12 cellular contexts compared by ENCODE assay signal in genomic region chr3:45199837-45200648, GRCh38. TPM values are rescaled to one million over a fixed set of nuclear protein-coding genes. Genes with fewer than 3 reads are reported as not detected.
DNase-seq lines count a peak whose midpoint lies in the region; ATAC-seq, FAIRE-seq and TF ChIP-seq lines count a peak whose summit lies in the region.
"Had no signal": no experiment of that assay in that cellular context is flagged by ENCODE, and none has a peak within 500 bp of the region (broad histone marks: within the 10 kb centered on the region; RNA-seq: fewer than 3 reads in every experiment).

No MANE protein-coding gene starts in this region.

- peak overlapping the region; percentile 22; the same call in 1 of the 2 replicates for H2BK12ac ChIP-seq in H1 (ENCODE audit: low read depth, low read length)

- peaks cover 3% of the 10 kb centered on the region for H3K27me3 Mint-ChIP-seq in mesothelial cell of epicardium (ENCODE audit: low read depth)

- H3K56ac ChIP-seq in H1 (replicated peaks; ENCODE audit: insufficient read length, low read depth, low read length), result no peak overlapping the region

- H4K20me1 ChIP-seq in H1 (replicated peaks in 1 of 2; ENCODE audit: control insufficient read depth in 1 of 2, insufficient read depth in 2 of 2, low read length in 2 of 2), result no peaks in the 10 kb centered on the region

- no peak overlapping the region for H2BK15ac ChIP-seq in H1 (ENCODE audit: low read length)

- CTCF ChIA-PET in BJ (lab: Yijun Ruan, JAX), result interaction anchor here (1.0 to 3.9 kb wide), 4 partner anchors 10 to 160 kb away, joined by 3 to 25 read pairs (median 4); no protein-coding TSS in a partner anchor
- CTCF ChIA-PET in H1 (lab: Charles Lee; ENCODE audit: partially characterized antibody), result interaction anchor here (0.5 to 6.4 kb wide), 5 partner anchors 10 to 162 kb away, joined by 3 to 35 read pairs (median 4); no protein-coding TSS in a partner anchor

- H3K36me3 Mint-ChIP-seq in mesothelial cell of epicardium, result no peaks in the 10 kb centered on the region

- ATAC-seq in GM18861 (IDR thresholded peaks at IDR 0.05; ENCODE audit: unreplicated experiment), result no peak
- ATAC-seq in GM21619 (IDR thresholded peaks at IDR 0.05; ENCODE audit: unreplicated experiment), result no peak
- ATAC-seq: gastroesophageal sphincter had no signal

- WGBS in H1 (ENCODE audit: extremely low coverage in 1 of 2, insufficient coverage in 1 of 2, insufficient read length in 1 of 2, insufficient replicate concordance in 2 of 2, low coverage in 1 of 2, low lambda C conversion rate in 2 of 2, missing lambda C conversion rate in 1 of 2), 2 experiments, result 72% methylated on average over 8 of the region's 8 CpGs; no CpG with 5 or more reads in 1 of the 2 experiments

- TF ChIP-seq POLR2A in H1 (IDR thresholded peaks at IDR 0.05; ENCODE audit: control extremely low read depth in 1 of 2, low read depth in 2 of 2, low read length in 2 of 2), result no peak

- H3K27ac Mint-ChIP-seq in mesothelial cell of epicardium, result peak overlapping the region; percentile 51

- no peak overlapping the region for H3K4ac ChIP-seq in H1 (replicated peaks; ENCODE audit: insufficient read length, low read depth, low read length)

- no peak overlapping the region for H4K5ac ChIP-seq in H1 (ENCODE audit: insufficient read length, low read depth, low read length)

- H3K4me3 ChIP-seq in BJ (ENCODE audit: low read depth, low read length) (no peak overlapping the region), MG63 (no peak overlapping the region), H1 (ENCODE audit: extremely low read depth in 1 of 4, insufficient read depth in 2 of 4, low read depth in 3 of 4, low read length in 4 of 4) (no peak overlapping the region)
- H3K4me3 ChIP-seq: gastroesophageal sphincter had no signal

- H4K91ac ChIP-seq in H1 (replicated peaks; ENCODE audit: insufficient read length, low read length), result no peak overlapping the region

- DNase-seq in BJ (ENCODE audit: low read depth), result peak; percentile 64
- DNase-seq in MG63, result peak; percentile 62
- no peak for DNase-seq in H1 (ENCODE audit: low read depth in 1 of 2, low spot score in 2 of 2)
- DNase-seq in mesothelial cell of epicardium (ENCODE audit: low spot score in 2 of 2, unreplicated experiment in 2 of 2), result no peak
- DNase-seq in NCI-H146 (lab: John Stamatoyannopoulos, UW), result no peak
- no peak for DNase-seq in activated CD8-positive, alpha-beta memory T cell treated with anti-CD3 and anti-CD28 coated beads, Interleukin-2, amount 50 U/mL, for 4 hours
- DNase-seq: NCI-H2029 treated with DMSO at 0.1 percent for 48 hours had no signal

- H3K4me3 Mint-ChIP-seq in mesothelial cell of epicardium, result no peak overlapping the region

- no peak overlapping the region for H2BK5ac ChIP-seq in H1 (ENCODE audit: low read depth, low read length)

- H3K79me2 ChIP-seq in H1 (ENCODE audit: control insufficient read depth in 1 of 2, insufficient read depth in 2 of 2, low read length in 2 of 2), result no peaks in the 10 kb centered on the region

- no peak for TF ChIP-seq EP300 in H1 (IDR thresholded peaks at IDR 0.05; ENCODE audit: borderline replicate concordance in 1 of 2, low read depth in 2 of 2, low read length in 2 of 2)

- H3K14ac ChIP-seq in H1 (ENCODE audit: insufficient read length), result no peak overlapping the region

- TF ChIP-seq RAD21 in H1 (IDR thresholded peaks at IDR 0.05 in 1 of 2, conservative IDR thresholded peaks at IDR 0.05 in 1 of 2; ENCODE audit: low read depth in 2 of 2, low read length in 2 of 2), result no peak

- H3K4me1 Mint-ChIP-seq in mesothelial cell of epicardium, result peaks cover 22% of the 10 kb centered on the region

- no peak overlapping the region for H2BK120ac ChIP-seq in H1 (replicated peaks; ENCODE audit: low read depth, low read length)

- no peaks in the 10 kb centered on the region for H3K27me3 ChIP-seq in BJ (ENCODE audit: control insufficient read depth, insufficient read depth, low read length)
- H3K27me3 ChIP-seq in MG63, result no peaks in the 10 kb centered on the region
- no peaks in the 10 kb centered on the region for H3K27me3 ChIP-seq in H1 (replicated peaks in 1 of 4; ENCODE audit: control insufficient read depth in 3 of 4, extremely low read depth in 1 of 4, insufficient read depth in 3 of 4, low read length in 3 of 4)
- H3K27me3 ChIP-seq: gastroesophageal sphincter, neutrophil had no signal

- H3K9me3 ChIP-seq in MG63 (no peaks in the 10 kb centered on the region), H1 (ENCODE audit: insufficient read depth in 2 of 2, low read depth in 1 of 2, low read length in 1 of 2) (no peaks in the 10 kb centered on the region)
- H3K9me3 ChIP-seq: gastroesophageal sphincter, neutrophil had no signal

- H3K36me3 ChIP-seq in BJ (ENCODE audit: control insufficient read depth, insufficient read depth, low read length), result no peaks in the 10 kb centered on the region
- no peaks in the 10 kb centered on the region; the same call in 1 of the 2 replicates for H3K36me3 ChIP-seq in MG63
- H3K36me3 ChIP-seq in H1 (ENCODE audit: control insufficient read depth in 2 of 4, insufficient read depth in 4 of 4, low read length in 3 of 4), result no peaks in the 10 kb centered on the region
- H3K36me3 ChIP-seq: gastroesophageal sphincter, neutrophil had no signal

- no peak overlapping the region for H3K23ac ChIP-seq in H1 (ENCODE audit: insufficient read length)

- no peak overlapping the region for H4K8ac ChIP-seq in H1 (ENCODE audit: extremely low read depth, insufficient read depth, low read length)

- H2AK5ac ChIP-seq in H1 (ENCODE audit: low read depth, low read length), result no peak overlapping the region

- no peak for TF ChIP-seq CTCF in BJ (IDR thresholded peaks at IDR 0.05; ENCODE audit: insufficient read depth, low read depth, low read length)
- TF ChIP-seq CTCF in H1 (IDR thresholded peaks at IDR 0.05; ENCODE audit: control extremely low read depth in 1 of 3, insufficient read depth in 1 of 3, low read depth in 1 of 3, low read length in 3 of 3), result no peak
- TF ChIP-seq CTCF in mesothelial cell of epicardium (IDR thresholded peaks at IDR 0.05; ENCODE audit: unreplicated experiment), result no peak

- H3K4me2 ChIP-seq in H1 (ENCODE audit: insufficient read depth in 1 of 2, low read depth in 2 of 2, low read length in 2 of 2), result peak overlapping the region in 1 of 2 experiments; percentile 17; a peak in 1 of 4 replicates

- POLR2A ChIA-PET in BJ (lab: Charles Lee), result no interaction called here
- POLR2A ChIA-PET in H1 (lab: Charles Lee; ENCODE audit: partially characterized antibody), result interaction anchor here (0.6 kb wide), 1 partner anchor 39 kb away, joined by 3 read pairs; no protein-coding TSS in a partner anchor

- H3K9me3 Mint-ChIP-seq in mesothelial cell of epicardium, result no peaks in the 10 kb centered on the region

- no peak overlapping the region for H2BK20ac ChIP-seq in H1 (ENCODE audit: low read length)

- H3K27ac ChIP-seq in H1 (ENCODE audit: low read depth, low read length), result no peak overlapping the region
- H3K27ac ChIP-seq: gastroesophageal sphincter, neutrophil had no signal

- H2AFZ ChIP-seq in H1 (ENCODE audit: low read length), result peak overlapping the region; percentile 93; the same call in 1 of the 2 replicates

- no peak for FAIRE-seq in H1 (lab: Jason Lieb, UNC)

- H3K9ac ChIP-seq in H1 (replicated peaks in 1 of 4; ENCODE audit: extremely low read depth in 1 of 4, low read depth in 3 of 4, low read length in 3 of 4), result no peak overlapping the region

- no peaks in the 10 kb centered on the region for H3K79me1 ChIP-seq in H1 (ENCODE audit: low read depth, low read length)

- no peaks in the 10 kb centered on the region for H3K23me2 ChIP-seq in H1 (ENCODE audit: low read depth, low read length)

- peaks cover 0 to 4% (median 3%) of the 10 kb centered on the region in 4 experiments; a peak in 3 of 7 replicates for H3K4me1 ChIP-seq in H1 (replicated peaks in 1 of 4; ENCODE audit: control insufficient read depth in 3 of 4, insufficient read depth in 4 of 4, low read length in 3 of 4)
- H3K4me1 ChIP-seq: gastroesophageal sphincter had no signal

- no peak overlapping the region for H3K18ac ChIP-seq in H1 (ENCODE audit: extremely low read depth, low read length)

TF ChIP-seq in H1, 55 proteins besides CTCF, POLR2A, EP300 and RAD21 (continues in another document):
- TF ChIP-seq MAX (IDR thresholded peaks at IDR 0.05) (no peak), POU5F1 (IDR thresholded peaks at IDR 0.05; ENCODE audit: low read depth, low read length) (no peak)

RNA-seq across cellular contexts. Expression of gene TMEM158, which starts 26.0 kb away (rescaled TPM):
- polyA plus RNA-seq in BJ (2011; rRNA removed), result 1.6 and 1.7 TPM in 2 replicates
- 0.33 and 0.67 TPM in 2 replicates for polyA minus RNA-seq in BJ (2011; rRNA and poly(A)+ RNA removed)
- 13.5 and 17.0 TPM in 2 replicates for total RNA-seq in MG63 (2014; rRNA removed; shearing (Covaris generic); ENCODE audit: low replicate concordance)
- total RNA-seq in H1 (2021; fragmentation: NEBNext Ultra II Directional; extraction: Animal tissue kit (Norgen Biotek cat#: 25700)), result 30.3 and 35.5 TPM in 2 replicates
- 6.8 and 17.5 TPM in 2 replicates for polyA plus RNA-seq in H1 (2011; rRNA removed)
- 13.1 TPM for polyA plus RNA-seq in H1 (2011; cell fraction: cytosol; rRNA removed)
- polyA plus RNA-seq in H1 (2011; cell fraction: nucleus; rRNA removed), result 13.5 TPM
- polyA plus RNA-seq in H1 (2012, experiment 1 of 2), result 9.6 to 16.2 TPM (median 14.0 TPM) in 4 replicates
- 13.0 TPM for polyA plus RNA-seq in H1 (2012, experiment 2 of 2)
- 20.9 TPM for polyA plus RNA-seq in H1 (2013, experiment 1 of 2)
- 20.0 TPM for polyA plus RNA-seq in H1 (2013, experiment 2 of 2)
- 1.3 and 1.8 TPM in 2 replicates for polyA minus RNA-seq in H1 (2011; rRNA and poly(A)+ RNA removed)
- 11.8 TPM for polyA minus RNA-seq in H1 (2011; cell fraction: cytosol; rRNA and poly(A)+ RNA removed)
- 6.5 TPM for polyA minus RNA-seq in H1 (2011; cell fraction: nucleus; rRNA and poly(A)+ RNA removed)
- 3.6 to 5.1 TPM (median 4.3 TPM) in 3 replicates for total RNA-seq in mesothelial cell of epicardium
- total RNA-seq: T-helper 1 cell treated with Interleukin-12 subunit alpha and Interleukin-12 subunit beta and Interleukin-4 antibody, amounts not matched to agents 30 ng/mL and 1 ng/mL, for 36 hours had no signal

RNA-seq across cellular contexts. Expression of gene CDCP1, which starts 53.9 kb away (rescaled TPM):
- polyA plus RNA-seq in BJ (2011; rRNA removed) (1.0 and 1.3 TPM in 2 replicates), H1 (2011; rRNA removed) (10.0 and 10.1 TPM in 2 replicates)
- 1.3 and 2.5 TPM in 2 replicates for polyA minus RNA-seq in BJ (2011; rRNA and poly(A)+ RNA removed)
- total RNA-seq in MG63 (2014; rRNA removed; shearing (Covaris generic); ENCODE audit: low replicate concordance), result 0.03 and 1.3 TPM in 2 replicates
- total RNA-seq in H1 (2021; fragmentation: NEBNext Ultra II Directional; extraction: Animal tissue kit (Norgen Biotek cat#: 25700)), result 21.2 and 23.3 TPM in 2 replicates
- 8.8 TPM for polyA plus RNA-seq in H1 (2011; cell fraction: cytosol; rRNA removed)
- 14.0 TPM for polyA plus RNA-seq in H1 (2011; cell fraction: nucleus; rRNA removed)
- polyA plus RNA-seq in H1 (2012, experiment 1 of 2), result 10.8 to 12.0 TPM (median 11.1 TPM) in 4 replicates
- polyA plus RNA-seq in H1 (2012, experiment 2 of 2), result 5.5 TPM
- 20.0 TPM for polyA plus RNA-seq in H1 (2013, experiment 1 of 2)
- 22.4 TPM for polyA plus RNA-seq in H1 (2013, experiment 2 of 2)
- 17.6 and 19.4 TPM in 2 replicates for polyA minus RNA-seq in H1 (2011; rRNA and poly(A)+ RNA removed)
- 14.3 TPM for polyA minus RNA-seq in H1 (2011; cell fraction: cytosol; rRNA and poly(A)+ RNA removed)
- 11.4 TPM for polyA minus RNA-seq in H1 (2011; cell fraction: nucleus; rRNA and poly(A)+ RNA removed)
- total RNA-seq in mesothelial cell of epicardium, result 1.3 to 1.4 TPM (median 1.3 TPM) in 3 replicates

Comparison
In these comparisons a context has a peak if more than half of its experiments do, and no peak if none do; other contexts are left out.
1. DNase-seq: peak in BJ (single experiment) and MG63 (single experiment); none in H1 (0 of 2), mesothelial cell of epicardium (0 of 2), NCI-H146 (single experiment) and activated CD8-positive, alpha-beta memory T cell treated with anti-CD3 and anti-CD28 coated beads, Interleukin-2, amount 50 U/mL, for 4 hours (single experiment).